ENCODE assay signal across 1 cellular context in the genomic region with DNA sequence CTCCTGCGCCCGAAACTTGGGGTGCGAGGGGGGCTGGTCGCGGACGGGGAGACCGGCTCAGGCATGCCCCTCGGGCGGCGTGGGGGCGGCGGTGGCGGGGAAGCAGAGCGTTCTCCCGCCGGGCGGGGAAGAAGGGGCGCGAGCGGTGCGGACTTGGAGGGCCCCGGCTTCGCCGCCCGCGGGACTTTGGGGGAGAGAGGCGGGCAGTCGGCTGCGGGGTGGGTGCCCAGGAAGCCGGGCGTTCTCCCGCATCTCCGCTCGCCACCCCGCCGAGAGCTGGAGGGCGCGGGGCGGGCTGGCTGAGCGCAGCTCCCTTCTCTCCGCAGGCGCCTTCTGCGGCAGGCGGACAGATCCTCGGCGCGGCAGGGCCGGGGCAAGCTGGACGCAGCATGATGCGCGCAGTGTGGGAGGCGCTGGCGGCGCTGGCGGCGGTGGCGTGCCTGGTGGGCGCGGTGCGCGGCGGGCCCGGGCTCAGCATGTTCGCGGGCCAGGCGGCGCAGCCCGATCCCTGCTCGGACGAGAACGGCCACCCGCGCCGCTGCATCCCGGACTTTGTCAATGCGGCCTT.
TF ChIP-seq lines count a peak whose summit lies in the region.

No MANE protein-coding gene starts in this region.

TF ChIP-seq in IMR-90, 13 proteins besides CTCF, POLR2A, EP300 and RAD21:
- TF ChIP-seq FOS (IDR thresholded peaks at IDR 0.05; ENCODE audit: low read depth, low read length) (no peak), RCOR1 (IDR thresholded peaks at IDR 0.05; ENCODE audit: insufficient replicate concordance, low read length) (no peak), BHLHE40 (IDR thresholded peaks at IDR 0.05; ENCODE audit: low read depth, low read length) (no peak), MAFK (IDR thresholded peaks at IDR 0.05; ENCODE audit: low read depth, low read length) (no peak), RFX5 (IDR thresholded peaks at IDR 0.05; ENCODE audit: low read depth, low read length) (no peak), CEBPB (IDR thresholded peaks at IDR 0.05; ENCODE audit: low read depth, low read length) (no peak), CHD1 (IDR thresholded peaks at IDR 0.05; ENCODE audit: low read depth, low read length) (no peak), USF2 (IDR thresholded peaks at IDR 0.05; ENCODE audit: low read depth, low read length) (no peak), NFE2L2 (IDR thresholded peaks at IDR 0.05; ENCODE audit: low read depth, low read length) (no peak), ELK1 (IDR thresholded peaks at IDR 0.05; ENCODE audit: borderline replicate concordance, low read depth, low read length) (no peak), MXI1 (IDR thresholded peaks at IDR 0.05; ENCODE audit: borderline replicate concordance, low read depth, low read length) (no peak), MAZ (IDR thresholded peaks at IDR 0.05; ENCODE audit: borderline replicate concordance, low read depth, low read length) (no peak), SMC3 (IDR thresholded peaks at IDR 0.05; ENCODE audit: low read depth, low read length) (no peak)
